In genomic region chr19:4830768-4831265, GRCh38 we compare ENCODE assay signal across 1 cellular context.
TF ChIP-seq lines count a peak whose summit lies in the region.

No MANE protein-coding gene starts in this region.

TF ChIP-seq in IMR-90, 13 proteins besides CTCF, POLR2A, EP300 and RAD21 (continued from another document):
- TF ChIP-seq MAZ (IDR thresholded peaks at IDR 0.05; ENCODE audit: borderline replicate concordance, low read depth, low read length) = no peak
- no peak for TF ChIP-seq CHD1 (IDR thresholded peaks at IDR 0.05; ENCODE audit: low read depth, low read length)
- no peak for TF ChIP-seq MAFK (IDR thresholded peaks at IDR 0.05; ENCODE audit: low read depth, low read length)
- no peak for TF ChIP-seq BHLHE40 (IDR thresholded peaks at IDR 0.05; ENCODE audit: low read depth, low read length)
TF ChIP-seq in IMR-90: peak in this region for 0.
